ENCODE assay signal across 8 cellular contexts in genomic region chr2:199912553-199913114, GRCh38. TPM values are rescaled to one million over a fixed set of nuclear protein-coding genes. Genes with fewer than 3 reads are reported as not detected.
A peak's percentile ranks its signal among the peaks of the same experiment; 100 is the strongest.
DNase-seq lines count a peak whose midpoint lies in the region; ATAC-seq and TF ChIP-seq lines count a peak whose summit lies in the region.
"Not testable (repeated sequence)": the region's sequence is repeated elsewhere in the genome, so short reads cannot be mapped to it uniquely, and the experiment has no call there.

No MANE protein-coding gene starts in this region.

- H4K20me1 ChIP-seq in DOHH2 (ENCODE audit: control insufficient read depth, insufficient read depth, low read depth, low read length): not testable (repeated sequence)

- not testable (repeated sequence) for H3K27me3 ChIP-seq in DOHH2 (ENCODE audit: control insufficient read depth, low read length); MG63; lower lobe of right lung (ENCODE audit: low read depth); upper lobe of left lung

- intact Hi-C loops in activated CD4-positive, alpha-beta T cell treated with anti-CD3 and anti-CD28 coated beads, Interleukin-2, amount 10 ng/mL, durations not matched to agents 24 days and 14 days (cut with micrococcal nuclease): loop anchor here (5.0 kb wide), 1 partner anchor 395 kb away; the partner anchor contains the start of gene SPATS2L
- intact Hi-C loops in lower lobe of right lung (cut with DNase I): not testable (repeated sequence)

- H3K4me1 ChIP-seq in DOHH2 (ENCODE audit: control insufficient read depth, low read length) (peaks cover 27% of the 10 kb centered on the region), lower lobe of right lung (peaks cover 28% of the 10 kb centered on the region), upper lobe of left lung (peaks cover 14 to 34% (median 19%) of the 10 kb centered on the region in 4 donors)

- H3K9me3 Mint-ChIP-seq in activated CD4-positive, alpha-beta T cell treated with anti-CD3 and anti-CD28 coated beads, Interleukin-2, amount 10 ng/mL, durations not matched to agents 24 days and 14 days: not testable (repeated sequence)
- H3K9me3 Mint-ChIP-seq in brain: peaks cover 10 to 20% (median 18%) of the 10 kb centered on the region in 5 experiments

- H3K79me2 ChIP-seq in DOHH2 (ENCODE audit: control insufficient read depth, low read length): peaks cover 71% of the 10 kb centered on the region

- H3K4me3 ChIP-seq in DOHH2 (ENCODE audit: low read length): peak overlapping the region; percentile 100
- H3K4me3 ChIP-seq in MG63: peak overlapping the region; percentile 82
- peak overlapping the region; percentile 87 for H3K4me3 ChIP-seq in fibroblast of mammary gland (ENCODE audit: control insufficient read depth, low read depth, low read length)
- H3K4me3 ChIP-seq in lower lobe of right lung: peak overlapping the region; percentile 84
- peak overlapping the region in 3 of 4 donors; percentile 60 to 82 (median 78) for H3K4me3 ChIP-seq in upper lobe of left lung

- peaks cover 31% of the 10 kb centered on the region for H3K4me1 Mint-ChIP-seq in activated CD4-positive, alpha-beta T cell treated with anti-CD3 and anti-CD28 coated beads, Interleukin-2, amount 10 ng/mL, durations not matched to agents 24 days and 14 days
- peaks cover 41% of the 10 kb centered on the region for H3K4me1 Mint-ChIP-seq in brain

- H3K4me2 ChIP-seq in DOHH2 (ENCODE audit: low read length): peak overlapping the region; percentile 73

- not testable (repeated sequence) for H3K9me2 ChIP-seq in DOHH2 (replicated peaks; ENCODE audit: control insufficient read depth, low read length)

- H3K27ac Mint-ChIP-seq in activated CD4-positive, alpha-beta T cell treated with anti-CD3 and anti-CD28 coated beads, Interleukin-2, amount 10 ng/mL, durations not matched to agents 24 days and 14 days: peak overlapping the region; percentile 14
- peak overlapping the region in 3 of 5 experiments; percentile 44 to 98 (median 98) for H3K27ac Mint-ChIP-seq in brain

- not testable (repeated sequence) for TF ChIP-seq POLR2A in upper lobe of left lung (IDR thresholded peaks at IDR 0.05)

- not testable (repeated sequence) for H3F3A ChIP-seq in DOHH2 (ENCODE audit: control insufficient read depth, insufficient read depth)

- 89 to 93% methylated on average over 12 of the region's 12 CpGs for WGBS in upper lobe of left lung, 2 donors

- peaks cover 33% of the 10 kb centered on the region for H3K36me3 Mint-ChIP-seq in activated CD4-positive, alpha-beta T cell treated with anti-CD3 and anti-CD28 coated beads, Interleukin-2, amount 10 ng/mL, durations not matched to agents 24 days and 14 days (ENCODE audit: low read depth)
- peaks cover 42% of the 10 kb centered on the region for H3K36me3 Mint-ChIP-seq in brain

- TF ChIP-seq CTCF in DOHH2 (IDR thresholded peaks at IDR 0.05; ENCODE audit: low read depth, low read length, poor library complexity, severe bottlenecking); brain (conservative IDR thresholded peaks at IDR 0.05); fibroblast of mammary gland (conservative IDR thresholded peaks at IDR 0.05; ENCODE audit: control insufficient read depth, insufficient read depth, low read depth, low read length); lower lobe of right lung (IDR thresholded peaks at IDR 0.05); upper lobe of left lung (IDR thresholded peaks at IDR 0.05): not testable (repeated sequence)

- peaks cover 17% of the 10 kb centered on the region for H3K9me3 ChIP-seq in DOHH2 (ENCODE audit: control insufficient read depth, insufficient read depth, low read length)
- not testable (repeated sequence) for H3K9me3 ChIP-seq in MG63, lower lobe of right lung, upper lobe of left lung

- not testable (repeated sequence) for TF ChIP-seq EP300 in upper lobe of left lung (IDR thresholded peaks at IDR 0.05)

- ATAC-seq in lower lobe of right lung; upper lobe of left lung (ENCODE audit: low FRiP score in 2 of 2): not testable (repeated sequence)

- H3K27ac ChIP-seq in DOHH2 (ENCODE audit: low read depth, low read length); lower lobe of right lung: not testable (repeated sequence)
- peak overlapping the region in 1 of 4 donors; percentile 94 for H3K27ac ChIP-seq in upper lobe of left lung

- H3K36me3 ChIP-seq in DOHH2 (ENCODE audit: control insufficient read depth, low read length) (peaks cover 55% of the 10 kb centered on the region), MG63 (peaks cover 37% of the 10 kb centered on the region)
- not testable (repeated sequence) for H3K36me3 ChIP-seq in lower lobe of right lung, upper lobe of left lung

- H3K27me3 Mint-ChIP-seq in activated CD4-positive, alpha-beta T cell treated with anti-CD3 and anti-CD28 coated beads, Interleukin-2, amount 10 ng/mL, durations not matched to agents 24 days and 14 days: not testable (repeated sequence)
- peaks cover 14% of the 10 kb centered on the region for H3K27me3 Mint-ChIP-seq in brain

- not testable (repeated sequence) for DNase-seq in MG63; fibroblast of mammary gland (ENCODE audit: low read depth); lower lobe of right lung
- DNase-seq in activated CD4-positive, alpha-beta T cell treated with anti-CD3 and anti-CD28 coated beads, Interleukin-2, amount 10 ng/mL, durations not matched to agents 24 days and 14 days: peak; percentile 57
- DNase-seq in retina (peak; percentile 8), upper lobe of left lung (peak in 1 of 2 donors; percentile 23)

- H3K4me3 Mint-ChIP-seq in activated CD4-positive, alpha-beta T cell treated with anti-CD3 and anti-CD28 coated beads, Interleukin-2, amount 10 ng/mL, durations not matched to agents 24 days and 14 days: peak overlapping the region; percentile 99
- H3K4me3 Mint-ChIP-seq in brain: peak overlapping the region; percentile 97 to 99 (median 97)

RNA-seq across cellular contexts. Expression of gene C2orf69, which starts 1.5 kb away (rescaled TPM):
- total RNA-seq in MG63 (2014; rRNA removed; shearing (Covaris generic); ENCODE audit: low replicate concordance): 4.6 and 9.9 TPM in 2 replicates
- total RNA-seq in activated CD4-positive, alpha-beta T cell treated with anti-CD3 and anti-CD28 coated beads, Interleukin-2, amount 10 ng/mL, durations not matched to agents 24 days and 14 days: 17.1 and 17.4 TPM in 2 replicates
- polyA plus RNA-seq in brain (ENCODE audit: insufficient read depth, low read depth, low replicate concordance): 4.0 TPM
- total RNA-seq in lower lobe of right lung (12.5 TPM), upper lobe of left lung (10 to 100 TPM in 4 of 6 donors, 1 to 10 TPM in 2; 6.0 to 14.9 (median 11.5) TPM)

RNA-seq across cellular contexts. Expression of gene TYW5, which starts 42.7 kb away (rescaled TPM):
- total RNA-seq in MG63 (2014; rRNA removed; shearing (Covaris generic); ENCODE audit: low replicate concordance): 1.2 and 3.6 TPM in 2 replicates
- total RNA-seq in activated CD4-positive, alpha-beta T cell treated with anti-CD3 and anti-CD28 coated beads, Interleukin-2, amount 10 ng/mL, durations not matched to agents 24 days and 14 days: 10.9 and 11.7 TPM in 2 replicates
- 1.2 TPM for polyA plus RNA-seq in brain (ENCODE audit: insufficient read depth, low read depth, low replicate concordance)
- total RNA-seq in lower lobe of right lung (5.8 TPM), upper lobe of left lung (10 to 100 TPM in 2 of 6 donors, 1 to 10 TPM in 4; 3.1 to 17.8 (median 7.2) TPM)

RNA-seq across cellular contexts. Expression of gene MAIP1, which starts 42.7 kb away (rescaled TPM):
- 14.8 and 15.4 TPM in 2 replicates for total RNA-seq in MG63 (2014; rRNA removed; shearing (Covaris generic); ENCODE audit: low replicate concordance)
- total RNA-seq in activated CD4-positive, alpha-beta T cell treated with anti-CD3 and anti-CD28 coated beads, Interleukin-2, amount 10 ng/mL, durations not matched to agents 24 days and 14 days: 27.9 and 29.6 TPM in 2 replicates
- 15.8 TPM for polyA plus RNA-seq in brain (ENCODE audit: insufficient read depth, low read depth, low replicate concordance)
- total RNA-seq in lower lobe of right lung (14.8 TPM), upper lobe of left lung (10 to 100 TPM in 4 of 6 donors, 1 to 10 TPM in 2; 2.1 to 25.1 (median 13.4) TPM)
